Comparison of ENCODE assay signal across 17 cellular contexts in the genomic region with DNA sequence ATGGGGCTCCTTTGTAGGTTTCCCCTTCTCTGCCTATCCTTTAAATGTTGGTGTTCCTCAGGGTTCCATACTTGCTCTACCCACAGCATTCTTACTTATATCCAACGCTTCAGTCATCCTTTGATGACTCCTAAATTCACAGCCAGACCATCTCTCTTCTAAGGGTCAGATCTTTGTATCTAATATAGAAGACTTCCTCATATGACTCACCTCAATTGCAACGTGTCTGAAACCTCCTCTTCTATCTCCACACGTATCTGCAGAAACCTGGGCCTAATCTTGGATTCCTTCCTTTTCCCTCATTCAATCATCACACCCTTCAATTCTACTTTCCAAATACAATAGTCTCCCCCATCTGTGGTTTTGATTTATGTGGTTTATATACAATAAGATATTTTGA.
DNase-seq lines count a peak whose midpoint lies in the region; ATAC-seq and TF ChIP-seq lines count a peak whose summit lies in the region.
"Had no signal": no experiment of that assay in that cellular context is flagged by ENCODE, and none has a peak within 500 bp of the region (broad histone marks: within the 10 kb centered on the region; RNA-seq: fewer than 3 reads in every experiment).

No MANE protein-coding gene starts in this region.

- CTCF ChIA-PET in CD4-positive, alpha-beta T cell (lab: Charles Lee): no interaction called here

- no peaks in the 10 kb centered on the region for H3K4me1 ChIP-seq in colonic mucosa
- H3K4me1 ChIP-seq: stomach had no signal

- H3K36me3 Mint-ChIP-seq in CD4-positive, alpha-beta T cell (ENCODE audit: low read depth): peaks cover 65% of the 10 kb centered on the region

- no peaks in the 10 kb centered on the region for H3K27me3 Mint-ChIP-seq in CD4-positive, alpha-beta T cell
- H3K27me3 Mint-ChIP-seq: CD4-positive, alpha-beta memory T cell; central memory CD8-positive, alpha-beta T cell had no signal

- intact Hi-C loops in CD4-positive, alpha-beta T cell (cut with DNase I, micrococcal nuclease): no loop called here
- intact Hi-C loops in colonic mucosa (cut with DNase I): no loop called here

- no peak overlapping the region for H3K9ac ChIP-seq in colonic mucosa (ENCODE audit: low read depth in 2 of 2, low read length in 2 of 2)

- H3K9me3 Mint-ChIP-seq in CD4-positive, alpha-beta T cell: no peaks in the 10 kb centered on the region
- H3K9me3 Mint-ChIP-seq: activated T-cell treated with anti-CD3 and anti-CD28 coated beads, Interleukin-2, amount 50 U/mL, for 72 hours; CD4-positive, alpha-beta memory T cell; central memory CD8-positive, alpha-beta T cell had no signal

- no peak overlapping the region for H3K27ac ChIP-seq in CD4-positive, alpha-beta T cell (ENCODE audit: low read depth, low read length)
- H3K27ac ChIP-seq in colonic mucosa (no peak overlapping the region), substantia nigra (ENCODE audit: low read depth, low read length, poor library complexity, severe bottlenecking) (no peak overlapping the region)
- H3K27ac ChIP-seq: hepatocyte, stomach, VCaP had no signal

- peak overlapping the region; percentile 1 for H3K27ac Mint-ChIP-seq in CD4-positive, alpha-beta T cell
- H3K27ac Mint-ChIP-seq: activated T-cell treated with anti-CD3 and anti-CD28 coated beads, Interleukin-2, amount 50 U/mL, for 72 hours had no signal

- ATAC-seq in CD4-positive, alpha-beta T cell (ENCODE audit: poor library complexity): no peak
- no peak for ATAC-seq in left lobe of liver
- ATAC-seq: activated T-cell treated with anti-CD3 and anti-CD28 coated beads, Interleukin-2, amount 50 U/mL, for 72 hours had no signal

- DNase-seq in CD4-positive, alpha-beta T cell: no peak
- DNase-seq in HPDE6-E6E7 (ENCODE audit: extremely low spot score) (peak; percentile 29), SW480 (ENCODE audit: low spot score) (peak; percentile 6), fibroblast of mammary gland (ENCODE audit: low read depth) (peak; percentile 20), left lobe of liver (ENCODE audit: low spot score) (no peak), NCI-H1436 treated with DMSO at 0.1 percent for 48 hours (lab: John Stamatoyannopoulos, UW) (no peak), colonic mucosa (no peak), substantia nigra (lab: John Stamatoyannopoulos, UW) (no peak)
- DNase-seq: activated CD4-positive, alpha-beta T cell treated with anti-CD3 and anti-CD28 coated beads, Interleukin-2, amount 50 U/mL, for 48 hours; activated T-cell treated with anti-CD3 and anti-CD28 coated beads, Interleukin-2, amount 50 U/mL, for 72 hours; CD4-positive, alpha-beta memory T cell; MM.1S; NCI-H774; stomach had no signal

- no peak for TF ChIP-seq CTCF in CD4-positive, alpha-beta T cell (IDR thresholded peaks at IDR 0.05)
- no peak for TF ChIP-seq CTCF in fibroblast of mammary gland (conservative IDR thresholded peaks at IDR 0.05; ENCODE audit: control insufficient read depth, insufficient read depth, low read depth, low read length)
- TF ChIP-seq CTCF in colonic mucosa (IDR thresholded peaks at IDR 0.05): no peak

- H3K4me1 Mint-ChIP-seq in CD4-positive, alpha-beta T cell (ENCODE audit: low read depth): no peaks in the 10 kb centered on the region
- H3K4me1 Mint-ChIP-seq: central memory CD8-positive, alpha-beta T cell had no signal

- no peaks in the 10 kb centered on the region for H3K36me3 ChIP-seq in colonic mucosa

- no peaks in the 10 kb centered on the region for H3K9me3 ChIP-seq in CD4-positive, alpha-beta T cell (ENCODE audit: control insufficient read depth, low read length)
- H3K9me3 ChIP-seq in colonic mucosa: no peaks in the 10 kb centered on the region
- H3K9me3 ChIP-seq: stomach had no signal

- H3K4me3 ChIP-seq in fibroblast of mammary gland (ENCODE audit: control insufficient read depth, low read depth, low read length) (no peak overlapping the region), colonic mucosa (no peak overlapping the region)
- H3K4me3 ChIP-seq: hepatocyte, stomach had no signal

- H3K27me3 ChIP-seq in CD4-positive, alpha-beta T cell (ENCODE audit: control insufficient read depth, insufficient read depth, low read length): no peaks in the 10 kb centered on the region
- H3K27me3 ChIP-seq in colonic mucosa: no peaks in the 10 kb centered on the region
- H3K27me3 ChIP-seq: hepatocyte, stomach had no signal

- H3K4me3 Mint-ChIP-seq in CD4-positive, alpha-beta T cell: no peak overlapping the region
- H3K4me3 Mint-ChIP-seq: activated T-cell treated with anti-CD3 and anti-CD28 coated beads, Interleukin-2, amount 50 U/mL, for 72 hours; CD4-positive, alpha-beta memory T cell; central memory CD8-positive, alpha-beta T cell had no signal

- POLR2A ChIA-PET in CD4-positive, alpha-beta T cell (lab: Charles Lee): no interaction called here

Comparison
In these comparisons a context has a peak if more than half of its experiments do, and no peak if none do; other contexts are left out.
1. DNase-seq: peak in HPDE6-E6E7 (single experiment), SW480 (single experiment) and fibroblast of mammary gland (single experiment); none in CD4-positive, alpha-beta T cell (0 of 10), left lobe of liver (single experiment), NCI-H1436 treated with DMSO at 0.1 percent for 48 hours (single experiment), colonic mucosa (single experiment) and substantia nigra (0 of 49).